ENCODE assay signal across 20 cellular contexts in genomic region chr15:96243701-96244100, GRCh38.
"Had no signal": no experiment of that assay in that cellular context is flagged by ENCODE, and none has a peak within 500 bp of the region (broad histone marks: within the 10 kb centered on the region; RNA-seq: fewer than 3 reads in every experiment).

No MANE protein-coding gene starts in this region.

- FAIRE-seq: endothelial cell of umbilical vein had no signal

- H3K4me3 ChIP-seq: cardiac muscle cell, esophagus squamous epithelium, gastrocnemius medialis, stomach, upper lobe of left lung had no signal

- H3K27me3 ChIP-seq: cardiac muscle cell, esophagus squamous epithelium, gastrocnemius medialis, stomach, upper lobe of left lung had no signal

- DNase-seq: activated CD4-positive, alpha-beta memory T cell treated with anti-CD3 and anti-CD28 coated beads, Interleukin-2, amount 10 ng/mL, durations not matched to agents 7 days and 5 days; activated CD4-positive, alpha-beta T cell treated with anti-CD3 and anti-CD28 coated beads for 48 hours; activated CD4-positive, CD25-positive, alpha-beta regulatory T cell; activated CD8-positive, alpha-beta memory T cell treated with anti-CD3 and anti-CD28 coated beads, Interleukin-2, amount 10 ng/mL, durations not matched to agents 7 days and 5 days; amniotic stem cell; dermis blood vessel endothelial cell; effector memory CD4-positive, alpha-beta T cell; esophagus squamous epithelium; gastrocnemius medialis; head of caudate nucleus; kidney glomerular epithelial cell; left ventricle myocardium superior; naive B cell; stimulated activated CD4-positive, alpha-beta T cell treated with anti-CD3 and anti-CD28 coated beads, Interleukin-4, amount 100 ng/mL, for 1 hour; stomach; T-helper 1 cell; T1000; upper lobe of left lung had no signal

- H3K4me1 ChIP-seq: gastrocnemius medialis, stomach, upper lobe of left lung had no signal

- H3K27ac ChIP-seq: cardiac muscle cell, esophagus squamous epithelium, gastrocnemius medialis, stomach, upper lobe of left lung had no signal

- H3K36me3 ChIP-seq: cardiac muscle cell, esophagus squamous epithelium, gastrocnemius medialis, stomach, upper lobe of left lung had no signal

- H3K9me3 ChIP-seq: esophagus squamous epithelium, gastrocnemius medialis, stomach had no signal
